In the genomic region with DNA sequence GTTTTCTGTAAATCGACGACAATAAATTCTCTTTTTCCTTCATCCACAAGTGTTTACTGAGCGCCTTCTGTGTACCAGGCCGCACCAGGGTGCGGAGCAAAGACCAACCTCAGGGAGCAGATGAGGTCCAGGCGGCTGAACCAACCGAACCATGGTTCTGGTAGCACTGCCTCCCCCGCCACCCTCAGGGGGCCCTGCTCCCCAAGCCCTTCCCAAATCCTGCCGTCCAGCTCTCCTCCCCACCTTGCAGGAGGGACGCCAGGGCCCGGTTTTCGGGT, we compare ENCODE assay signal across 9 cellular contexts. TPM values are rescaled to one million over a fixed set of nuclear protein-coding genes. Genes with fewer than 3 reads are reported as not detected.
DNase-seq lines count a peak whose midpoint lies in the region; ATAC-seq and TF ChIP-seq lines count a peak whose summit lies in the region.
"Had no signal": no experiment of that assay in that cellular context is flagged by ENCODE, and none has a peak within 500 bp of the region (broad histone marks: within the 10 kb centered on the region; RNA-seq: fewer than 3 reads in every experiment).

No MANE protein-coding gene starts in this region.

- TF ChIP-seq CTCF in AG04450 (IDR thresholded peaks at IDR 0.05; ENCODE audit: low read depth, low read length), result no peak

- H3K9me3 ChIP-seq in AG04450 (ENCODE audit: control insufficient read depth, insufficient read depth, low read length), result no peaks in the 10 kb centered on the region; the same call in 1 of the 2 replicates
- H3K9me3 ChIP-seq in naive thymus-derived CD4-positive, alpha-beta T cell (ENCODE audit: control insufficient read depth in 2 of 3, low read length in 3 of 3), result no peaks in the 10 kb centered on the region

- no peaks in the 10 kb centered on the region for H3K9me3 Mint-ChIP-seq in dendritic cell treated with granulocyte-macrophage colony-stimulating factor and Interleukin-4, amounts not matched to agents 40 ng/mL and 50 ng/mL, for 4 days
- peaks cover 0 to 5% (median 0%) of the 10 kb centered on the region in 11 donors for H3K9me3 Mint-ChIP-seq in naive thymus-derived CD4-positive, alpha-beta T cell

- DNase-seq in AG04450 (ENCODE audit: low read depth, low spot score) (no peak), nucleus accumbens (lab: John Stamatoyannopoulos, UW) (no peak), NCI-H1930 (lab: John Stamatoyannopoulos, UW) (no peak), NCI-H526 (lab: John Stamatoyannopoulos, UW) (no peak)
- DNase-seq in Jurkat, Clone E6-1 (ENCODE audit: low read depth, low spot score), result no peak
- no peak for DNase-seq in naive thymus-derived CD4-positive, alpha-beta T cell

- peaks cover 9% of the 10 kb centered on the region for H3K36me3 Mint-ChIP-seq in dendritic cell treated with granulocyte-macrophage colony-stimulating factor and Interleukin-4, amounts not matched to agents 40 ng/mL and 50 ng/mL, for 4 days (ENCODE audit: low read depth)
- peaks cover 0 to 4% (median 3%) of the 10 kb centered on the region in 5 donors for H3K36me3 Mint-ChIP-seq in naive thymus-derived CD4-positive, alpha-beta T cell

- H3K27me3 ChIP-seq in AG04450 (ENCODE audit: control insufficient read depth, insufficient read depth, low read length), result no peaks in the 10 kb centered on the region
- H3K27me3 ChIP-seq in naive thymus-derived CD4-positive, alpha-beta T cell (ENCODE audit: control insufficient read depth in 2 of 2, insufficient read depth in 2 of 2, low read length in 2 of 2), result peaks cover 3% of the 10 kb centered on the region in 2 donors

- peaks cover 6 to 13% of the 10 kb centered on the region in 2 donors for H3K4me1 ChIP-seq in naive thymus-derived CD4-positive, alpha-beta T cell (ENCODE audit: control insufficient read depth in 2 of 2, insufficient read depth in 2 of 2, low read length in 2 of 2)

- H3K4me1 Mint-ChIP-seq in dendritic cell treated with granulocyte-macrophage colony-stimulating factor and Interleukin-4, amounts not matched to agents 40 ng/mL and 50 ng/mL, for 4 days (ENCODE audit: low read depth), result peaks cover 34% of the 10 kb centered on the region
- H3K4me1 Mint-ChIP-seq in naive thymus-derived CD4-positive, alpha-beta T cell, result peaks cover 7 to 18% (median 8%) of the 10 kb centered on the region in 7 donors

- peaks cover 37% of the 10 kb centered on the region for H3K27me3 Mint-ChIP-seq in dendritic cell treated with granulocyte-macrophage colony-stimulating factor and Interleukin-4, amounts not matched to agents 40 ng/mL and 50 ng/mL, for 4 days
- peaks cover 5 to 22% (median 7%) of the 10 kb centered on the region in 5 donors for H3K27me3 Mint-ChIP-seq in naive thymus-derived CD4-positive, alpha-beta T cell

- CTCF ChIA-PET in AG04450 (lab: Charles Lee), result no interaction called here
- CTCF ChIA-PET in naive thymus-derived CD4-positive, alpha-beta T cell (lab: Charles Lee), result no interaction called here

- H3K36me3 ChIP-seq in naive thymus-derived CD4-positive, alpha-beta T cell (ENCODE audit: control insufficient read depth in 2 of 3, insufficient read depth in 3 of 3, low read length in 3 of 3), result no peaks in the 10 kb centered on the region

- H3K27ac Mint-ChIP-seq in dendritic cell treated with granulocyte-macrophage colony-stimulating factor and Interleukin-4, amounts not matched to agents 40 ng/mL and 50 ng/mL, for 4 days, result peak overlapping the region; percentile 80
- H3K27ac Mint-ChIP-seq in naive thymus-derived CD4-positive, alpha-beta T cell, result peak overlapping the region in 3 of 9 donors; percentile 42 to 89 (median 89)

- H3K4me3 ChIP-seq in AG04450 (ENCODE audit: low read depth, low read length), result peak overlapping the region; percentile 74
- H3K4me3 ChIP-seq in Jurkat, Clone E6-1 (ENCODE audit: low read length), result peak overlapping the region; percentile 48
- peak overlapping the region; percentile 70 for H3K4me3 ChIP-seq in naive thymus-derived CD4-positive, alpha-beta T cell (ENCODE audit: low read length)

- ATAC-seq in naive thymus-derived CD4-positive, alpha-beta T cell, result no peak
- no peak for ATAC-seq in HG03442 (IDR thresholded peaks at IDR 0.05; ENCODE audit: unreplicated experiment)

- peak overlapping the region; percentile 85 for H3K4me3 Mint-ChIP-seq in dendritic cell treated with granulocyte-macrophage colony-stimulating factor and Interleukin-4, amounts not matched to agents 40 ng/mL and 50 ng/mL, for 4 days
- H3K4me3 Mint-ChIP-seq in naive thymus-derived CD4-positive, alpha-beta T cell, result peak overlapping the region in 9 of 10 donors; percentile 86 to 98 (median 94)

- POLR2A ChIA-PET in AG04450 (lab: Yijun Ruan, JAX), result no interaction called here
- POLR2A ChIA-PET in naive thymus-derived CD4-positive, alpha-beta T cell (lab: Charles Lee), result interaction anchor here (1.3 to 2.7 kb wide), 3 partner anchors 9 to 16 kb away, joined by 3 to 16 read pairs (median 4); partner anchors contain the start of gene RPS5

- intact Hi-C loops in dendritic cell treated with granulocyte-macrophage colony-stimulating factor and Interleukin-4, amounts not matched to agents 40 ng/mL and 50 ng/mL, for 4 days (cut with micrococcal nuclease), result loop anchor here (2.0 to 10.0 kb wide), 2 partner anchors 38 to 56 kb away; partner anchors contain the start of gene ZNF497
- intact Hi-C loops in naive thymus-derived CD4-positive, alpha-beta T cell (cut with micrococcal nuclease), result loop anchor here (5.0 to 10.0 kb wide), 2 partner anchors 112 to 586 kb away; partner anchors contain the start of genes SLC27A5 (in 1 of the 2) and ZNF552 (in 1 of the 2)

- peak overlapping the region; percentile 31 for H3K27ac ChIP-seq in AG04450 (ENCODE audit: low read depth, low read length)
- peak overlapping the region; percentile 37 for H3K27ac ChIP-seq in naive thymus-derived CD4-positive, alpha-beta T cell (ENCODE audit: low read depth, low read length)

RNA-seq across cellular contexts. Expression of gene RNF225, which starts 5.1 kb away (rescaled TPM):
- polyA plus RNA-seq in AG04450 (2011; rRNA removed), result not detected in 2 replicates
- polyA minus RNA-seq in AG04450 (2011; rRNA and poly(A)+ RNA removed), result not detected in 2 replicates
- not detected for polyA plus RNA-seq in Jurkat, Clone E6-1 (2012; ENCODE audit: insufficient read depth, insufficient read length)
- total RNA-seq in naive thymus-derived CD4-positive, alpha-beta T cell, result under 1 TPM in 4 of 5 experiments, not detected in 1; 0.32 to 0.53 (median 0.50) TPM
- polyA plus RNA-seq in naive thymus-derived CD4-positive, alpha-beta T cell, result not detected
- total RNA-seq: M059J had no signal

RNA-seq across cellular contexts. Expression of gene ZNF584, which starts 7.9 kb away (rescaled TPM):
- 11.9 and 14.3 TPM in 2 replicates for polyA plus RNA-seq in AG04450 (2011; rRNA removed)
- 13.9 and 15.7 TPM in 2 replicates for polyA minus RNA-seq in AG04450 (2011; rRNA and poly(A)+ RNA removed)
- polyA plus RNA-seq in Jurkat, Clone E6-1 (2012; ENCODE audit: insufficient read depth, insufficient read length), result 10.7 TPM
- 10 to 100 TPM in 1 of 5 experiments, 1 to 10 TPM in 4; 4.2 to 12.1 (median 8.8) TPM for total RNA-seq in naive thymus-derived CD4-positive, alpha-beta T cell
- polyA plus RNA-seq in naive thymus-derived CD4-positive, alpha-beta T cell, result 1 to 10 TPM; 6.5 to 7.0 TPM

RNA-seq across cellular contexts. Expression of gene RPS5, which starts 13.5 kb away (rescaled TPM):
- 1,927 and 2,646 TPM in 2 replicates for polyA plus RNA-seq in AG04450 (2011; rRNA removed)
- 1,056 and 1,413 TPM in 2 replicates for polyA minus RNA-seq in AG04450 (2011; rRNA and poly(A)+ RNA removed)
- 1,707 TPM for polyA plus RNA-seq in Jurkat, Clone E6-1 (2012; ENCODE audit: insufficient read depth, insufficient read length)
- total RNA-seq in naive thymus-derived CD4-positive, alpha-beta T cell, result 1,000 to 10,000 TPM in 4 of 5 experiments, 100 to 1,000 TPM in 1; 911 to 1,684 (median 1,502) TPM
- polyA plus RNA-seq in naive thymus-derived CD4-positive, alpha-beta T cell, result 1,000 to 10,000 TPM; 1,774 to 1,925 TPM

RNA-seq across cellular contexts. Expression of gene ZNF837, which starts 19.7 kb away (rescaled TPM):
- 0.33 and 0.37 TPM in 2 replicates for polyA plus RNA-seq in AG04450 (2011; rRNA removed)
- polyA minus RNA-seq in AG04450 (2011; rRNA and poly(A)+ RNA removed), result 0.17 and 0.32 TPM in 2 replicates
- polyA plus RNA-seq in Jurkat, Clone E6-1 (2012; ENCODE audit: insufficient read depth, insufficient read length), result 3.8 TPM
- 1 to 10 TPM; 1.4 to 4.3 (median 2.4) TPM for total RNA-seq in naive thymus-derived CD4-positive, alpha-beta T cell
- 10 to 100 TPM in 1 of 2 donors, 1 to 10 TPM in 1; 6.9 to 15.6 TPM for polyA plus RNA-seq in naive thymus-derived CD4-positive, alpha-beta T cell

RNA-seq across cellular contexts. Expression of gene ZNF497, which starts 38.0 kb away (rescaled TPM):
- polyA plus RNA-seq in AG04450 (2011; rRNA removed), result 0.06 TPM in 2 replicates
- 0.13 and 0.18 TPM in 2 replicates for polyA minus RNA-seq in AG04450 (2011; rRNA and poly(A)+ RNA removed)
- 3.8 TPM for polyA plus RNA-seq in Jurkat, Clone E6-1 (2012; ENCODE audit: insufficient read depth, insufficient read length)
- total RNA-seq in naive thymus-derived CD4-positive, alpha-beta T cell, result 1 to 10 TPM; 1.0 to 2.7 (median 1.8) TPM
- polyA plus RNA-seq in naive thymus-derived CD4-positive, alpha-beta T cell, result 1 to 10 TPM; 1.9 to 2.9 TPM
